In the genomic region with DNA sequence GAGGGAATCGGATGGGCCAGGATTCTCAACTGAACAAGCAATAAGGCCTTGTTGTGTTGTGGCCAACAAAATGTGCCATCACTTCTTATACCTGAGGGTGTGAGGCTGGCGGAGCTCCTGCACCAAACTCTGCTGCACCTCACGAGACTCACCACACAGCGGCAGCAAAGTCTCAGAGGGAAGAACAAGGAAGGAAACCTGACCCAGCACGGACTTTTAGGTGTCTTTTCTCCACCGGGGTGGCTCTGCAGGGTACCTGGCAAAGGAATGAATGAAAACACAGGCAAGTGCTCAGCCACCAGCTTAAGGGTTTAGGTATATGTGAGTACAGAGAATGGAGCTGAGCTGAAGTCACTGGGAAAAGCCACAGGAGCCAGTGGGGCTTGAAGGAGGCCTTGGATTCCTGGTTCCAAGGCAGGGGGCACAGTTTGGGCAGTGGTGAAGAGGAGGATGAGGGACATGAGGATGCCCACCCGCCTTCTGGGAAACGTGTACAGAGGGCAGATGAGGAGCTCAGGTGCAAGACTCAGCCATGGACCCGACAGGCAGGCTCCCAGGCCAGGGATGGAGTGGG, we compare ENCODE assay signal across 8 cellular contexts. TPM values are rescaled to one million over a fixed set of nuclear protein-coding genes. Genes with fewer than 3 reads are reported as not detected.
DNase-seq lines count a peak whose midpoint lies in the region; ATAC-seq and TF ChIP-seq lines count a peak whose summit lies in the region.

No MANE protein-coding gene starts in this region.

- H2AFZ ChIP-seq in SU-DHL-6 (ENCODE audit: low read depth, low read length, severe bottlenecking) (peak overlapping the region; percentile 75), trophoblast cell (ENCODE audit: insufficient read depth, low read length, poor library complexity) (no peak overlapping the region)

- peak; percentile 63 for DNase-seq in NCI-H82 (lab: John Stamatoyannopoulos, UW)
- DNase-seq in NCI-H82 treated with DMSO at 0.1 percent for 48 hours (lab: John Stamatoyannopoulos, UW; ENCODE audit: unreplicated experiment) = no peak
- peak; percentile 27 for DNase-seq in MV-4-11 (lab: John Stamatoyannopoulos, UW)
- peak; percentile 17 for DNase-seq in fibroblast of the aortic adventitia (ENCODE audit: low read depth)
- DNase-seq in trophoblast cell = peak; percentile 69 to 84

- no peaks in the 10 kb centered on the region for H3K79me2 ChIP-seq in SU-DHL-6 (ENCODE audit: insufficient read depth, low read length)
- H3K79me2 ChIP-seq in trophoblast cell (ENCODE audit: control insufficient read depth, insufficient read depth, low read length, poor library complexity) = no peaks in the 10 kb centered on the region

- H2AK5ac ChIP-seq in trophoblast cell (ENCODE audit: low read length) = peak overlapping the region; percentile 34

- no peak overlapping the region for H3K4ac ChIP-seq in trophoblast cell (ENCODE audit: low read depth, low read length)

- H4K8ac ChIP-seq in trophoblast cell (ENCODE audit: low read depth, low read length) = peak overlapping the region; percentile 54

- H3K27ac ChIP-seq in SU-DHL-6 (ENCODE audit: low read depth, low read length) (no peak overlapping the region), trophoblast cell (ENCODE audit: low read depth, low read length) (no peak overlapping the region)

- no peaks in the 10 kb centered on the region for H3K9me3 ChIP-seq in SU-DHL-6 (ENCODE audit: insufficient read depth, low read length)
- H3K9me3 ChIP-seq in trophoblast cell (ENCODE audit: insufficient read depth, low read depth, low read length) = no peaks in the 10 kb centered on the region

- H3K4me3 ChIP-seq in SU-DHL-6 (ENCODE audit: insufficient read depth, low read length, poor library complexity, severe bottlenecking) (no peak overlapping the region), fibroblast of the aortic adventitia (ENCODE audit: low read depth, low read length) (no peak overlapping the region), trophoblast cell (ENCODE audit: low read depth, low read length) (no peak overlapping the region)

- H3K9ac ChIP-seq in SU-DHL-6 (ENCODE audit: low read length) = no peak overlapping the region
- no peak overlapping the region for H3K9ac ChIP-seq in trophoblast cell (ENCODE audit: low read length)

- H2BK120ac ChIP-seq in trophoblast cell (ENCODE audit: insufficient read depth, low read length, poor library complexity) = no peak overlapping the region

- H2BK12ac ChIP-seq in trophoblast cell (ENCODE audit: low read length) = no peak overlapping the region

- ATAC-seq in GM21717 (IDR thresholded peaks at IDR 0.05; ENCODE audit: unreplicated experiment) = peak; percentile 76
- ATAC-seq in HG03571 (IDR thresholded peaks at IDR 0.05; ENCODE audit: unreplicated experiment) = no peak

- H3K36me3 ChIP-seq in SU-DHL-6 (ENCODE audit: low read length) (no peaks in the 10 kb centered on the region), trophoblast cell (ENCODE audit: control insufficient read depth in 1 of 2, insufficient read depth in 2 of 2, low read length in 2 of 2) (no peaks in the 10 kb centered on the region)

- peak overlapping the region; percentile 55 for H4K91ac ChIP-seq in trophoblast cell (ENCODE audit: low read depth, low read length)

- H4K12ac ChIP-seq in trophoblast cell (ENCODE audit: low read depth, low read length) = no peak overlapping the region

- H3K4me2 ChIP-seq in SU-DHL-6 (ENCODE audit: low read depth, low read length, poor library complexity, severe bottlenecking) (no peak overlapping the region), trophoblast cell (ENCODE audit: low read length) (no peak overlapping the region)

- TF ChIP-seq CTCF in SU-DHL-6 (IDR thresholded peaks at IDR 0.05; ENCODE audit: insufficient read depth, low read length, poor library complexity, severe bottlenecking) (peak; percentile 51), fibroblast of the aortic adventitia (IDR thresholded peaks at IDR 0.05; ENCODE audit: insufficient read depth, low read length) (peak; percentile 64)

- H3K14ac ChIP-seq in trophoblast cell (ENCODE audit: low read length) = no peak overlapping the region

- H4K20me1 ChIP-seq in SU-DHL-6 (ENCODE audit: low read depth, low read length) = no peaks in the 10 kb centered on the region

- peak overlapping the region; percentile 11 for H3K18ac ChIP-seq in trophoblast cell (ENCODE audit: low read length)

- H3K27me3 ChIP-seq in SU-DHL-6 (ENCODE audit: low read length) = no peaks in the 10 kb centered on the region
- H3K27me3 ChIP-seq in trophoblast cell (ENCODE audit: insufficient read depth, low read length) = no peaks in the 10 kb centered on the region

- peak overlapping the region; percentile 16 for H2BK5ac ChIP-seq in trophoblast cell (ENCODE audit: low read depth, low read length, poor library complexity)

- H3K79me1 ChIP-seq in trophoblast cell (ENCODE audit: low read length) = no peaks in the 10 kb centered on the region

- no CpG with 5 or more reads among the region's 9 CpGs for WGBS in trophoblast cell (ENCODE audit: extremely low coverage, insufficient coverage, insufficient read length)

- no peaks in the 10 kb centered on the region for H3F3A ChIP-seq in SU-DHL-6 (ENCODE audit: insufficient read depth)

- no peak overlapping the region for H3K23ac ChIP-seq in trophoblast cell (ENCODE audit: low read length)

- H3K9me2 ChIP-seq in SU-DHL-6 (replicated peaks; ENCODE audit: insufficient read depth, low read length) = no peaks in the 10 kb centered on the region

- H3K4me1 ChIP-seq in trophoblast cell (ENCODE audit: control insufficient read depth in 1 of 2, insufficient read depth in 2 of 2, low read length in 2 of 2) = peaks cover 0 to 3% of the 10 kb centered on the region in 2 experiments

RNA-seq across cellular contexts. Expression of a gene that starts 31.1 kb away (rescaled TPM):
- total RNA-seq in fibroblast of the aortic adventitia (ENCODE audit: low replicate concordance) = not detected in 2 replicates
- polyA plus RNA-seq in trophoblast cell (2013) = 250 and 277 TPM in 2 replicates
